In genomic region chr20:51022803-51023616, GRCh38 we compare ENCODE assay signal across 2 cellular contexts.
A peak's percentile ranks its signal among the peaks of the same experiment; 100 is the strongest.
TF ChIP-seq lines count a peak whose summit lies in the region.

Gene KCNG1 (minus strand): TSS chr20:51023107. CDS start chr20:51010338, 12,769 bp downstream.

TF ChIP-seq in Ishikawa, 13 proteins besides CTCF, POLR2A, EP300 and RAD21:
- TF ChIP-seq REST (IDR thresholded peaks at IDR 0.05; ENCODE audit: low read depth) (no peak), CREB1 (IDR thresholded peaks at IDR 0.05; ENCODE audit: low read depth) (no peak), USF1 (IDR thresholded peaks at IDR 0.05) (peak; percentile 66), ZBTB7A (IDR thresholded peaks at IDR 0.05; ENCODE audit: low read depth) (peak; percentile 48; the same call in 1 of the 2 replicates)

TF ChIP-seq in HepG2, 621 proteins besides CTCF, POLR2A, EP300 and RAD21 (continued from another document):
- no peak for TF ChIP-seq ZHX2 (IDR thresholded peaks at IDR 0.05; ENCODE audit: low read depth)
- no peak for TF ChIP-seq ZHX2 (CRISPR knock-in tag; IDR thresholded peaks at IDR 0.05; ENCODE audit: borderline replicate concordance)
- TF ChIP-seq MIXL1 (CRISPR knock-in tag; IDR thresholded peaks at IDR 0.05), result no peak
- no peak for TF ChIP-seq NBN (conservative IDR thresholded peaks at IDR 0.05)
- TF ChIP-seq CREB1 (IDR thresholded peaks at IDR 0.05), result no peak
- TF ChIP-seq CREB1 (CRISPR knock-in tag; IDR thresholded peaks at IDR 0.05), result no peak
- TF ChIP-seq HNRNPK (IDR thresholded peaks at IDR 0.05; ENCODE audit: low read depth, low read length, poor library complexity, severe bottlenecking), result peak; percentile 13
- 0 out of 2 replicates have a peak, but pooled peaks have one; percentile 40 for TF ChIP-seq EEA1 (CRISPR knock-in tag; IDR thresholded peaks at IDR 0.05; ENCODE audit: borderline replicate concordance)
- no peak for TF ChIP-seq ZSCAN22 (CRISPR knock-in tag; IDR thresholded peaks at IDR 0.05)
- no peak for TF ChIP-seq RBM22 (optimal IDR thresholded peaks at IDR 0.05; ENCODE audit: low read length)
- no peak for TF ChIP-seq HDAC6 (IDR thresholded peaks at IDR 0.05; ENCODE audit: low read depth, low read length)
- TF ChIP-seq ZSCAN12 (CRISPR knock-in tag; IDR thresholded peaks at IDR 0.05), result no peak
- TF ChIP-seq EHMT2 (IDR thresholded peaks at IDR 0.05; ENCODE audit: borderline replicate concordance, low read depth, low read length), result no peak
- no peak for TF ChIP-seq AGO1 (IDR thresholded peaks at IDR 0.05; ENCODE audit: low read depth, low read length, poor library complexity, severe bottlenecking)
- no peak for TF ChIP-seq MLXIP (CRISPR knock-in tag; IDR thresholded peaks at IDR 0.05; ENCODE audit: borderline replicate concordance)
- 0 out of 2 replicates have a peak, but pooled peaks have one; percentile 21 for TF ChIP-seq NFAT5 (CRISPR knock-in tag; IDR thresholded peaks at IDR 0.05)
- peak; percentile 67; the same call in 1 of the 2 replicates for TF ChIP-seq ZNF800 (CRISPR knock-in tag; IDR thresholded peaks at IDR 0.05)
- TF ChIP-seq ZNF670 (CRISPR knock-in tag; IDR thresholded peaks at IDR 0.05; ENCODE audit: borderline replicate concordance), result no peak
- TF ChIP-seq ZNF296 (CRISPR knock-in tag; conservative IDR thresholded peaks at IDR 0.05), result no peak
- no peak for TF ChIP-seq IRF2 (CRISPR knock-in tag; IDR thresholded peaks at IDR 0.05)
- 0 out of 2 replicates have a peak, but pooled peaks have one; percentile 31 for TF ChIP-seq ZNF10 (CRISPR knock-in tag; IDR thresholded peaks at IDR 0.05; ENCODE audit: borderline replicate concordance, low read depth)
- no peak for TF ChIP-seq ZNF652 (CRISPR knock-in tag; IDR thresholded peaks at IDR 0.05; ENCODE audit: borderline replicate concordance, low read depth)
- TF ChIP-seq HMGXB3 (CRISPR knock-in tag; IDR thresholded peaks at IDR 0.05; ENCODE audit: borderline replicate concordance), result no peak
- TF ChIP-seq ZNF343 (CRISPR knock-in tag; IDR thresholded peaks at IDR 0.05), result no peak
- TF ChIP-seq MTF2 (CRISPR knock-in tag; IDR thresholded peaks at IDR 0.05; ENCODE audit: borderline replicate concordance), result peak; percentile 89; the same call in 1 of the 2 replicates
- TF ChIP-seq TFDP1 (CRISPR knock-in tag; IDR thresholded peaks at IDR 0.05; ENCODE audit: borderline replicate concordance), result 0 out of 2 replicates have a peak, but pooled peaks have one; percentile 13
